9 cellular contexts compared by ENCODE assay signal in the genomic region with DNA sequence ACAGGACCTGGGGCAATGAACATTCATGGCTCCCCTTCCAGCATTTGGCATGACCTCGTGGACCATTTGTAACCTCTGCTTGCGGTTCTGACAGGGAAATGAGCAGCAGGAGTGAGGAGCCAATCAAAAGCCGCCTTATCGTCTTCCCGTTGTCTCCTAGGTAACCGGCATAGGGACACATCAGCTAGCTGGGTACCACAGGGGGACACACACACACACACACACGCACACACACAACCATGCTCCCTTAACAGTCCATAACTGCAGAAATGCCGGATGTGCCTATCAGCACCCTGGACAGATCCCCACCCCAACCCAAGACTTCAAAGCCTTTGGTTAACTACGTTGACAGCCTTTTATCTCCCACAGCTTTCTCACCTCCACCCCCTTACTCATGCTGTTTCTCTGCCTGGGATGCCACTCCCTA. TPM values are rescaled to one million over a fixed set of nuclear protein-coding genes. Genes with fewer than 3 reads are reported as not detected.
DNase-seq lines count a peak whose midpoint lies in the region; ATAC-seq, FAIRE-seq and TF ChIP-seq lines count a peak whose summit lies in the region.
"Had no signal": no experiment of that assay in that cellular context is flagged by ENCODE, and none has a peak within 500 bp of the region (broad histone marks: within the 10 kb centered on the region; RNA-seq: fewer than 3 reads in every experiment).

No MANE protein-coding gene starts in this region.

- no peak overlapping the region for H3K4me3 ChIP-seq in GM12865 (ENCODE audit: low read depth, low read length)
- no peak overlapping the region for H3K4me3 ChIP-seq in keratinocyte (ENCODE audit: control insufficient read depth in 2 of 3, extremely low read depth in 1 of 3, insufficient read depth in 2 of 3, low read depth in 1 of 3, low read length in 3 of 3)
- no peak overlapping the region for H3K4me3 ChIP-seq in body of pancreas

- H3K27ac ChIP-seq in keratinocyte (ENCODE audit: control insufficient read depth, insufficient read depth, low read length) (no peak overlapping the region), body of pancreas (no peak overlapping the region)

- H3K27me3 ChIP-seq in keratinocyte (ENCODE audit: control insufficient read depth, extremely low read depth, insufficient read depth, low read length) (peaks cover 41% of the 10 kb centered on the region), body of pancreas (peaks cover 0 to 8% of the 10 kb centered on the region in 2 donors)

- H3K79me2 ChIP-seq in keratinocyte (ENCODE audit: control insufficient read depth, insufficient read depth, low read length): no peaks in the 10 kb centered on the region

- H3K9me3 ChIP-seq in keratinocyte (ENCODE audit: control insufficient read depth, low read depth, low read length) (no peaks in the 10 kb centered on the region), body of pancreas (no peaks in the 10 kb centered on the region)

- no peak for TF ChIP-seq POLR2A in body of pancreas (IDR thresholded peaks at IDR 0.05)

- H3K36me3 ChIP-seq in keratinocyte (ENCODE audit: control insufficient read depth in 2 of 2, extremely low read depth in 1 of 2, insufficient read depth in 2 of 2, low read length in 2 of 2) (no peaks in the 10 kb centered on the region), body of pancreas (replicated peaks in 1 of 2; ENCODE audit: insufficient read depth in 1 of 2, low read depth in 2 of 2) (no peaks in the 10 kb centered on the region)

- H3K4me1 ChIP-seq in keratinocyte (ENCODE audit: control insufficient read depth, extremely low read depth, insufficient read depth, low read length) (no peaks in the 10 kb centered on the region), body of pancreas (peaks cover 11% of the 10 kb centered on the region)

- H2AFZ ChIP-seq in keratinocyte (ENCODE audit: control insufficient read depth, low read length): no peak overlapping the region

- WGBS in body of pancreas, 2 donors: 15 to 18% methylated on average over 9 of the region's 9 CpGs

- no peak overlapping the region for H3K4me2 ChIP-seq in keratinocyte (ENCODE audit: control insufficient read depth, extremely low read depth, insufficient read depth, low read depth, low read length)

- peak; percentile 67 for FAIRE-seq in keratinocyte (lab: Jason Lieb, UNC)
- FAIRE-seq: frontal cortex had no signal

- no peak overlapping the region for H3K9ac ChIP-seq in keratinocyte (ENCODE audit: control insufficient read depth, extremely low read depth, insufficient read depth, low read length)

- intact Hi-C loops in body of pancreas (cut with DNase I): no loop called here

- peak; percentile 33 for DNase-seq in GM12865 (ENCODE audit: low read depth)
- DNase-seq in OCI-M1 (lab: John Stamatoyannopoulos, UW): peak; percentile 54
- DNase-seq in activated naive CD4-positive, alpha-beta T cell treated with Interleukin-2 at 50 U/mL for 16 hours: peak; percentile 43
- DNase-seq in keratinocyte (ENCODE audit: low read depth, low spot score): no peak
- no peak for DNase-seq in NCI-H1694 treated with DMSO at 0.1 percent for 48 hours (lab: John Stamatoyannopoulos, UW)
- DNase-seq in body of pancreas: no peak

- H3K9me1 ChIP-seq in keratinocyte (ENCODE audit: control insufficient read depth, extremely low read depth, insufficient read depth, low read length): no peaks in the 10 kb centered on the region

- dilution Hi-C loops in keratinocyte (cut with MboI; ENCODE audit: extremely low pct_ligation_motif_present, low sequenced_read_pairs): no loop called here

- no peaks in the 10 kb centered on the region for H4K20me1 ChIP-seq in keratinocyte (ENCODE audit: control insufficient read depth, extremely low read depth, insufficient read depth, low read length)

- TF ChIP-seq CTCF in GM12865 (IDR thresholded peaks at IDR 0.05; ENCODE audit: insufficient read depth, low read depth, low read length, missing control alignments): no peak
- no peak for TF ChIP-seq CTCF in keratinocyte (optimal IDR thresholded peaks at IDR 0.05 in 1 of 3, IDR thresholded peaks at IDR 0.05 in 1 of 3, conservative IDR thresholded peaks at IDR 0.05 in 1 of 3; ENCODE audit: extremely low read depth in 1 of 3, insufficient read depth in 2 of 3, low read length in 3 of 3)
- no peak for TF ChIP-seq CTCF in body of pancreas (IDR thresholded peaks at IDR 0.05)

- no peak for ATAC-seq in body of pancreas
- no peak for ATAC-seq in GM21576 (IDR thresholded peaks at IDR 0.05; ENCODE audit: unreplicated experiment)
- ATAC-seq in HG03432 (IDR thresholded peaks at IDR 0.05; ENCODE audit: unreplicated experiment): no peak

RNA-seq across cellular contexts. Expression of gene CCDC174, which starts 53.4 kb away (rescaled TPM):
- polyA plus RNA-seq in keratinocyte: 3.6 to 8.8 TPM (median 6.2 TPM) in 3 replicates
- polyA plus RNA-seq in keratinocyte (2011; ENCODE audit: low read depth): 86.9 TPM
- 4.0 and 4.4 TPM in 2 replicates for polyA plus RNA-seq in keratinocyte (2011; cell fraction: cytosol; rRNA removed)
- 8.9 and 12.3 TPM in 2 replicates for polyA plus RNA-seq in keratinocyte (2011; cell fraction: nucleus; rRNA removed)
- 6.2 and 14.1 TPM in 2 replicates for polyA plus RNA-seq in keratinocyte (2012; ENCODE audit: low replicate concordance)
- polyA minus RNA-seq in keratinocyte: 3.0 to 5.1 TPM (median 4.3 TPM) in 3 replicates
- polyA minus RNA-seq in keratinocyte (2011; cell fraction: cytosol; rRNA and poly(A)+ RNA removed): 2.5 TPM
- polyA minus RNA-seq in keratinocyte (2011; cell fraction: nucleus; rRNA and poly(A)+ RNA removed): 4.2 and 7.0 TPM in 2 replicates
- 10 to 100 TPM; 11.2 to 17.8 TPM for total RNA-seq in body of pancreas

RNA-seq across cellular contexts. Expression of gene GRIP2, which starts 58.0 kb away (rescaled TPM):
- 0.01 to 0.09 TPM (median 0.01 TPM) in 3 replicates for polyA plus RNA-seq in keratinocyte
- 0.06 TPM for polyA plus RNA-seq in keratinocyte (2011; ENCODE audit: low read depth)
- 0.04 and 0.06 TPM in 2 replicates for polyA plus RNA-seq in keratinocyte (2011; cell fraction: cytosol; rRNA removed)
- 0.18 and 0.29 TPM in 2 replicates for polyA plus RNA-seq in keratinocyte (2011; cell fraction: nucleus; rRNA removed)
- 0.07 TPM in 1 of 2 replicates, not detected in the other for polyA plus RNA-seq in keratinocyte (2012; ENCODE audit: low replicate concordance)
- 0.13 to 1.7 TPM in 2 of 3 replicates, not detected in the other for polyA minus RNA-seq in keratinocyte
- not detected for polyA minus RNA-seq in keratinocyte (2011; cell fraction: cytosol; rRNA and poly(A)+ RNA removed)
- 0.42 TPM in 1 of 2 replicates, not detected in the other for polyA minus RNA-seq in keratinocyte (2011; cell fraction: nucleus; rRNA and poly(A)+ RNA removed)
- total RNA-seq in body of pancreas: under 1 TPM; 0.26 to 0.99 TPM

Comparison
In these comparisons a context has a peak if more than half of its experiments do, and no peak if none do; other contexts are left out.
1. DNase-seq: peak in GM12865 (single experiment), OCI-M1 (single experiment) and activated naive CD4-positive, alpha-beta T cell treated with Interleukin-2 at 50 U/mL for 16 hours (single experiment); none in keratinocyte (single experiment), NCI-H1694 treated with DMSO at 0.1 percent for 48 hours (single experiment) and body of pancreas (0 of 4).